In the genomic region with DNA sequence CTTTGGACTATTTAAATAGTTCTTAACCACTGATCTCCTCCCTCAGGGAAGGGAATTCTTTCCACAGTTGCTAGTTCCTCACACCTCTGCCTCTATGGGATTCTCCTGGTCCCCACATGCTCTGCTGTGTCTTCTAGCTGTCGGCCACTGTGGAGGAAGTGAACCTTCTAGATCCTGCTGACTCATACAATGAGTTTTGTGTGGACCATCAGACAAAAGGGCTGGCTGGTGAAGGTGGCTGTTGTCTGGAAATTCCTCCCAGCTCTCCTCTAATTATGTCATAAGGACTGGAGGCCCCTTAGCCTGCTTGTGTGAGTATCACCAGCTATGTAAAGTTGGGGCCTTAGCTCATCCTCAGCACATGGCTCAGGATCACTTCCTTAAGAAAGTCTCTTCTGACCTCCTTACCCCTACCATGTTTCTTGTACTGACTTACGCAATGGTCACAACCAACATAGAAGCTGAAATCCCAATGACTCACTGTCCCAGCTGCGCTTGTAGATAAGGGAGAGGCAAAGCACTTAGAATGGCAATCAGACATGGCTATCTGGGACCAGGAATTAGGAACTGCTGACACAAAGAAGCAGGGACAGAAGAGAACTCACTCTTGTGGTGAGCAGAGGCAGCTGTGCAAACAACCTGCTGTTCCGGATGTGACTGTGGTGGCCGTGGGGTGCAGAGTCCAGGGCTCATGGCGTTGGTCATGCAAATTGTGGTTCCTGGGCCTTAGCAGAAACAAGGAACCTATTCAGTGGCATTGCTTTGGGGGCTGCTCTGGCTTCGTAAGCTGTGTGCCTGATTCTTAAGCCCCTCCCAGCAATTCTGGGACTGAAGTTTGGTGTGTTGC, we compare ENCODE assay signal across 1 cellular context.
TF ChIP-seq lines count a peak whose summit lies in the region.

No MANE protein-coding gene starts in this region.

TF ChIP-seq in H1, 55 proteins besides CTCF, POLR2A, EP300 and RAD21 (continued from another document):
- TF ChIP-seq, protein P1, sequence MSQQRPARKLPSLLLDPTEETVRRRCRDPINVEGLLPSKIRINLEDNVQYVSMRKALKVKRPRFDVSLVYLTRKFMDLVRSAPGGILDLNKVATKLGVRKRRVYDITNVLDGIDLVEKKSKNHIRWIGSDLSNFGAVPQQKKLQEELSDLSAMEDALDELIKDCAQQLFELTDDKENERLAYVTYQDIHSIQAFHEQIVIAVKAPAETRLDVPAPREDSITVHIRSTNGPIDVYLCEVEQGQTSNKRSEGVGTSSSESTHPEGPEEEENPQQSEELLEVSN (IDR thresholded peaks at IDR 0.05) = 0 out of 2 replicates have a peak, but pooled peaks have one; percentile 25
- TF ChIP-seq TEAD4 (IDR thresholded peaks at IDR 0.05; ENCODE audit: low read depth, low read length) (no peak), SP2 (IDR thresholded peaks at IDR 0.05; ENCODE audit: low read length) (no peak), SIN3A (conservative IDR thresholded peaks at IDR 0.05 in 1 of 2, IDR thresholded peaks at IDR 0.05 in 1 of 2; ENCODE audit: low read depth in 1 of 2, low read length in 2 of 2) (no peak), HDAC6 (IDR thresholded peaks at IDR 0.05; ENCODE audit: low read depth, low read length) (no peak), CHD2 (IDR thresholded peaks at IDR 0.05; ENCODE audit: low read length) (no peak), TCF12 (IDR thresholded peaks at IDR 0.05; ENCODE audit: low read depth, low read length) (no peak), KDM4A (IDR thresholded peaks at IDR 0.05; ENCODE audit: low read depth, low read length, severe bottlenecking) (no peak), PHF8 (conservative IDR thresholded peaks at IDR 0.05; ENCODE audit: low read depth, low read length) (no peak), CEBPB (IDR thresholded peaks at IDR 0.05; ENCODE audit: low read depth, low read length) (peak; percentile 27; the same call in 1 of the 2 replicates)
